Comparison of ENCODE assay signal across 25 cellular contexts in genomic region chr11:27350503-27350902, GRCh38. TPM values are rescaled to one million over a fixed set of nuclear protein-coding genes. Genes with fewer than 3 reads are reported as not detected.
DNase-seq lines count a peak whose midpoint lies in the region; ATAC-seq, FAIRE-seq and TF ChIP-seq lines count a peak whose summit lies in the region.
"Had no signal": no experiment of that assay in that cellular context is flagged by ENCODE, and none has a peak within 500 bp of the region (broad histone marks: within the 10 kb centered on the region; RNA-seq: fewer than 3 reads in every experiment).

No MANE protein-coding gene starts in this region.

- peaks cover 27% of the 10 kb centered on the region for H3K4me1 Mint-ChIP-seq in type B pancreatic cell (ENCODE audit: unreplicated experiment)
- H3K4me1 Mint-ChIP-seq: activated naive CD8-positive, alpha-beta T cell treated with anti-CD3 and anti-CD28 coated beads, Interleukin-2, amount 10 ng/mL, durations not matched to agents 7 days and 5 days; activated T-helper 17 cell treated with anti-CD3 and anti-CD28 coated beads, Interleukin-2, amount 50 U/mL, for 72 hours; CD4-positive, alpha-beta memory T cell; stimulated activated naive CD8-positive, alpha-beta T cell treated with anti-CD3 and anti-CD28 coated beads, Interleukin-15, amount 100 ng/mL, for 72 hours had no signal

- H2BK120ac ChIP-seq in neuronal stem cell (ENCODE audit: low read depth, low read length), result no peak overlapping the region

- no peak for FAIRE-seq in A549 (lab: Jason Lieb, UNC)
- FAIRE-seq: bronchial epithelial cell, TTC549 had no signal

- H3K9ac ChIP-seq in HUES6 (ENCODE audit: low read length) (no peak overlapping the region), neuronal stem cell (ENCODE audit: low read depth, low read length, poor library complexity) (no peak overlapping the region)

- H3K36me3 Mint-ChIP-seq in type B pancreatic cell, result peaks cover 19% of the 10 kb centered on the region

- H3K4me3 ChIP-seq in A549 (no peak overlapping the region), HUES6 (ENCODE audit: low read depth, low read length) (no peak overlapping the region), body of pancreas (no peak overlapping the region), neuronal stem cell (ENCODE audit: low read length in 2 of 2) (no peak overlapping the region)
- H3K4me3 ChIP-seq: dorsolateral prefrontal cortex, lower lobe of right lung had no signal

- peak in 1 of 2 experiments; percentile 31; a peak in 1 of 5 replicates for TF ChIP-seq EP300 in A549 (IDR thresholded peaks at IDR 0.05)

- intact Hi-C loops in body of pancreas (cut with DNase I), result no loop called here

- DNase-seq in A549 (ENCODE audit: low read depth in 1 of 2, low spot score in 1 of 2) (no peak), body of pancreas (no peak), left lobe of liver (ENCODE audit: low spot score) (no peak), type B pancreatic cell (ENCODE audit: extremely low spot score, unreplicated experiment) (no peak), neuronal stem cell (ENCODE audit: low spot score) (no peak)
- DNase-seq: ACHN; activated CD4-positive, alpha-beta T cell treated with anti-CD3 and anti-CD28 coated beads for 48 hours; activated CD8-positive, alpha-beta memory T cell treated with anti-CD3 and anti-CD28 coated beads, Interleukin-2, amount 10 ng/mL, durations not matched to agents 7 days and 5 days; activated naive CD8-positive, alpha-beta T cell treated with anti-CD3 and anti-CD28 coated beads, Interleukin-2, amount 10 ng/mL, durations not matched to agents 7 days and 5 days; CD4-positive, alpha-beta memory T cell; DMS79; dorsolateral prefrontal cortex; erythroblast; lower lobe of right lung; NCI-H1048; NCI-H526; Right ventricle myocardium superior; stimulated activated CD4-positive, alpha-beta T cell treated with anti-CD3 and anti-CD28 coated beads, Interleukin-1b, Interleukin-23, amount 100 ng/mL, for 48 hours; stimulated activated naive CD8-positive, alpha-beta T cell treated with anti-CD3 and anti-CD28 coated beads, Interleukin-15, amount 100 ng/mL, for 72 hours had no signal

- H3K14ac ChIP-seq in neuronal stem cell (ENCODE audit: low read length), result no peak overlapping the region

- TF ChIP-seq POLR2A in A549 (IDR thresholded peaks at IDR 0.05; ENCODE audit: low read length) (no peak), body of pancreas (IDR thresholded peaks at IDR 0.05) (no peak)

- no peak overlapping the region for H2AK5ac ChIP-seq in neuronal stem cell (ENCODE audit: low read depth, low read length)

- H4K91ac ChIP-seq in neuronal stem cell (ENCODE audit: low read depth, low read length, poor library complexity), result no peak overlapping the region

- TF ChIP-seq CTCF in A549 (IDR thresholded peaks at IDR 0.05) (no peak), body of pancreas (IDR thresholded peaks at IDR 0.05) (no peak), type B pancreatic cell (conservative IDR thresholded peaks at IDR 0.05) (no peak)

- no peak overlapping the region for H3K4me3 Mint-ChIP-seq in type B pancreatic cell
- H3K4me3 Mint-ChIP-seq: activated CD8-positive, alpha-beta memory T cell treated with anti-CD3 and anti-CD28 coated beads, Interleukin-2, amount 10 ng/mL, durations not matched to agents 7 days and 5 days; activated naive CD8-positive, alpha-beta T cell treated with anti-CD3 and anti-CD28 coated beads, Interleukin-2, amount 10 ng/mL, durations not matched to agents 7 days and 5 days; activated T-helper 17 cell treated with anti-CD3 and anti-CD28 coated beads, Interleukin-2, amount 50 U/mL, for 72 hours; CD4-positive, alpha-beta memory T cell; stimulated activated naive CD8-positive, alpha-beta T cell treated with anti-CD3 and anti-CD28 coated beads, Interleukin-15, amount 100 ng/mL, for 72 hours had no signal

- no peaks in the 10 kb centered on the region for H3K36me3 ChIP-seq in HUES6 (ENCODE audit: control insufficient read depth, insufficient read depth, low read length)
- no peaks in the 10 kb centered on the region for H3K36me3 ChIP-seq in body of pancreas (replicated peaks in 1 of 2; ENCODE audit: insufficient read depth in 1 of 2, low read depth in 2 of 2)
- peaks cover 0 to 38% of the 10 kb centered on the region in 2 donors for H3K36me3 ChIP-seq in neuronal stem cell (replicated peaks in 1 of 2; ENCODE audit: control insufficient read depth in 2 of 2, insufficient read depth in 2 of 2, low read length in 2 of 2)
- H3K36me3 ChIP-seq: lower lobe of right lung had no signal

- H3K4ac ChIP-seq in neuronal stem cell (ENCODE audit: low read length), result no peak overlapping the region

- H3K9me3 ChIP-seq in A549, result no peaks in the 10 kb centered on the region
- H3K9me3 ChIP-seq in HUES6 (ENCODE audit: control insufficient read depth, insufficient read depth, low read depth, low read length), result no peaks in the 10 kb centered on the region
- H3K9me3 ChIP-seq in body of pancreas, result no peaks in the 10 kb centered on the region
- peaks cover 0 to 6% of the 10 kb centered on the region in 2 donors for H3K9me3 ChIP-seq in neuronal stem cell (replicated peaks in 1 of 2; ENCODE audit: control insufficient read depth in 2 of 2, insufficient read depth in 1 of 2, low read depth in 1 of 2, low read length in 2 of 2)
- H3K9me3 ChIP-seq: lower lobe of right lung had no signal

- peaks cover 77% of the 10 kb centered on the region for H3K4me1 ChIP-seq in A549
- peaks cover 62% of the 10 kb centered on the region for H3K4me1 ChIP-seq in HUES6 (ENCODE audit: control insufficient read depth, insufficient read depth, low read length)
- H3K4me1 ChIP-seq in body of pancreas, result peaks cover 50% of the 10 kb centered on the region
- H3K4me1 ChIP-seq in neuronal stem cell (ENCODE audit: control insufficient read depth in 2 of 2, insufficient read depth in 1 of 2, low read depth in 1 of 2, low read length in 2 of 2), result peaks cover 1 to 14% of the 10 kb centered on the region in 2 donors
- H3K4me1 ChIP-seq: lower lobe of right lung had no signal

- no peak overlapping the region for H3K18ac ChIP-seq in neuronal stem cell (ENCODE audit: low read length)

- no peak overlapping the region for H2BK5ac ChIP-seq in neuronal stem cell (ENCODE audit: low read length)

- H2BK15ac ChIP-seq in neuronal stem cell (ENCODE audit: low read length), result no peak overlapping the region

- no peaks in the 10 kb centered on the region for H3K27me3 Mint-ChIP-seq in type B pancreatic cell
- H3K27me3 Mint-ChIP-seq: activated CD8-positive, alpha-beta memory T cell treated with anti-CD3 and anti-CD28 coated beads, Interleukin-2, amount 10 ng/mL, durations not matched to agents 7 days and 5 days; activated naive CD8-positive, alpha-beta T cell treated with anti-CD3 and anti-CD28 coated beads, Interleukin-2, amount 10 ng/mL, durations not matched to agents 7 days and 5 days; activated T-helper 17 cell treated with anti-CD3 and anti-CD28 coated beads, Interleukin-2, amount 50 U/mL, for 72 hours; CD4-positive, alpha-beta memory T cell; stimulated activated naive CD8-positive, alpha-beta T cell treated with anti-CD3 and anti-CD28 coated beads, Interleukin-15, amount 100 ng/mL, for 72 hours had no signal

- no peaks in the 10 kb centered on the region for H3K79me1 ChIP-seq in neuronal stem cell (ENCODE audit: low read depth, low read length)

- H3K9me3 Mint-ChIP-seq in type B pancreatic cell, result no peaks in the 10 kb centered on the region
- H3K9me3 Mint-ChIP-seq: activated naive CD8-positive, alpha-beta T cell treated with anti-CD3 and anti-CD28 coated beads, Interleukin-2, amount 10 ng/mL, durations not matched to agents 7 days and 5 days; activated T-helper 17 cell treated with anti-CD3 and anti-CD28 coated beads, Interleukin-2, amount 50 U/mL, for 72 hours; CD4-positive, alpha-beta memory T cell; stimulated activated naive CD8-positive, alpha-beta T cell treated with anti-CD3 and anti-CD28 coated beads, Interleukin-15, amount 100 ng/mL, for 72 hours had no signal

- POLR2A ChIA-PET in A549 (lab: Yijun Ruan, JAX), result interaction anchor here (1.0 kb wide), 1 partner anchor 122 kb away, joined by 3 read pairs; the partner anchor contains the start of gene LGR4

- H2AFZ ChIP-seq in neuronal stem cell (ENCODE audit: low read length), result no peak overlapping the region

- no peak for TF ChIP-seq RAD21 in A549 (conservative IDR thresholded peaks at IDR 0.05 in 1 of 2, IDR thresholded peaks at IDR 0.05 in 1 of 2)

- H3K27me3 ChIP-seq in HUES6 (ENCODE audit: control insufficient read depth, insufficient read depth, low read length) (no peaks in the 10 kb centered on the region), body of pancreas (no peaks in the 10 kb centered on the region), neuronal stem cell (ENCODE audit: control insufficient read depth in 3 of 3, insufficient read depth in 3 of 3, low read depth in 1 of 3, low read length in 3 of 3) (no peaks in the 10 kb centered on the region)
- H3K27me3 ChIP-seq: dorsolateral prefrontal cortex had no signal

- no peak overlapping the region for H4K8ac ChIP-seq in neuronal stem cell (ENCODE audit: low read depth, low read length)

- H3K27ac ChIP-seq in A549 (peak overlapping the region; percentile 61 to 79), HUES6 (ENCODE audit: low read depth, low read length) (0 out of 2 replicates have a peak overlapping the region, but pooled peaks have one; percentile 7), body of pancreas (peak overlapping the region in 3 of 4 donors; percentile 21 to 50 (median 43)), neuronal stem cell (replicated peaks; ENCODE audit: low read length) (no peak overlapping the region)
- H3K27ac ChIP-seq: dorsolateral prefrontal cortex, lower lobe of right lung had no signal

- H3K4me2 ChIP-seq in A549 (peak overlapping the region; percentile 86), neuronal stem cell (ENCODE audit: insufficient read depth, low read length, poor library complexity, severe bottlenecking) (no peak overlapping the region)

- no peak overlapping the region for H2BK12ac ChIP-seq in neuronal stem cell (ENCODE audit: low read length)

- no peak for ATAC-seq in A549
- ATAC-seq in body of pancreas, result peak; percentile 42
- ATAC-seq in left lobe of liver, result peak; percentile 53
- no peak for ATAC-seq in GM18498 (IDR thresholded peaks at IDR 0.05; ENCODE audit: unreplicated experiment)
- ATAC-seq in HG02763 (IDR thresholded peaks at IDR 0.05; ENCODE audit: unreplicated experiment), result no peak
- ATAC-seq: activated CD8-positive, alpha-beta memory T cell treated with anti-CD3 and anti-CD28 coated beads, Interleukin-2, amount 10 ng/mL, durations not matched to agents 7 days and 5 days; activated T-helper 17 cell treated with anti-CD3 and anti-CD28 coated beads, Interleukin-2, amount 50 U/mL, for 72 hours; lower lobe of right lung; stimulated activated naive CD8-positive, alpha-beta T cell treated with anti-CD3 and anti-CD28 coated beads, Interleukin-15, amount 100 ng/mL, for 72 hours had no signal

- CTCF ChIA-PET in A549 (lab: Yijun Ruan, JAX), result interaction anchor here (1.8 kb wide), 1 partner anchor 135 kb away, joined by 4 read pairs; no protein-coding TSS in a partner anchor

- H3K27ac Mint-ChIP-seq in type B pancreatic cell, result no peak overlapping the region
- H3K27ac Mint-ChIP-seq: activated CD8-positive, alpha-beta memory T cell treated with anti-CD3 and anti-CD28 coated beads, Interleukin-2, amount 10 ng/mL, durations not matched to agents 7 days and 5 days; activated naive CD8-positive, alpha-beta T cell treated with anti-CD3 and anti-CD28 coated beads, Interleukin-2, amount 10 ng/mL, durations not matched to agents 7 days and 5 days; activated T-helper 17 cell treated with anti-CD3 and anti-CD28 coated beads, Interleukin-2, amount 50 U/mL, for 72 hours; CD4-positive, alpha-beta memory T cell; stimulated activated naive CD8-positive, alpha-beta T cell treated with anti-CD3 and anti-CD28 coated beads, Interleukin-15, amount 100 ng/mL, for 72 hours had no signal

- H3K23ac ChIP-seq in neuronal stem cell (ENCODE audit: low read depth, low read length, poor library complexity), result no peak overlapping the region

RNA-seq across cellular contexts. Expression of gene CCDC34, which starts 12.5 kb away (rescaled TPM):
- polyA plus RNA-seq in A549 (2011; rRNA removed), result 33.1 and 35.9 TPM in 2 replicates
- polyA plus RNA-seq in A549 (2012; cell fraction: cytosol; rRNA removed), result 20.9 and 23.7 TPM in 2 replicates
- polyA plus RNA-seq in A549 (2012; cell fraction: nucleus; rRNA removed), result 12.1 and 13.2 TPM in 2 replicates
- polyA plus RNA-seq in A549 (2017; fragmentation: RNase III; extraction: RNeasy Plus Mini Kit Qiagen cat#74134 plus additional on column Dnase treatment), result 31.4 to 32.0 TPM (median 31.6 TPM) in 3 replicates
- polyA minus RNA-seq in A549 (2011; rRNA and poly(A)+ RNA removed), result 6.8 and 7.7 TPM in 2 replicates
- 1 to 10 TPM; 3.6 to 5.9 TPM for total RNA-seq in body of pancreas
- 2.0 TPM for total RNA-seq in left lobe of liver
- total RNA-seq in type B pancreatic cell (ENCODE audit: low replicate concordance), result 18.2 and 30.4 TPM in 2 replicates
- 66.7 TPM for polyA plus RNA-seq in neuronal stem cell (2013, experiment 1 of 2)
- polyA plus RNA-seq in neuronal stem cell (2013, experiment 2 of 2), result 73.4 TPM

Comparison
In these comparisons a context has a peak if more than half of its experiments do, and no peak if none do; other contexts are left out.
1. ATAC-seq: peak in body of pancreas (single experiment) and left lobe of liver (single experiment); none in A549 (0 of 2), GM18498 (single experiment) and HG02763 (single experiment).